In the genomic region with DNA sequence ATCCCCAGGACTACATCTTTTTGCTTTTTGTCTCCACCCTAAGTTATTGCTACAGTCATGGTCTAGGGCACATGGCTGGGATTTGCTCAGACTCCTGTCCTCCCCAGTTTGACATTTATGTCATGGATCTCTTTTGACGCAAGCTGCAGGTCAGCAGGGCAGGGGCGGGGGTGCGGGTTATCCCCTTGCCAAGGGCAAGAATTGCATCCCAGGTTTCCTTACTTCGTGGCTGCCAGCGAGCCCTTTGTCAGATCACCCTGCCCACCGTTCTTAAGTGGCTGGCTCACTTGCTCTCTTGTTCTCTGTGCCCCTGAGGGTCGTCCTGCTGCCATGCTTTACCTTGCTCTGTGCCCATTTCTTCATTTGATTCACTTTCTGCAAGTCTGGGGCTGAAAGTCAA, we compare ENCODE assay signal across 24 cellular contexts.
"Had no signal": no experiment of that assay in that cellular context is flagged by ENCODE, and none has a peak within 500 bp of the region (broad histone marks: within the 10 kb centered on the region; RNA-seq: fewer than 3 reads in every experiment).

No MANE protein-coding gene starts in this region.

- DNase-seq: cerebellar nuclear complex; colonic mucosa; dermis blood vessel endothelial cell; esophagus squamous epithelium; foreskin fibroblast; glutamatergic neuron; immature natural killer cell; left cardiac atrium; left ventricle myocardium inferior; lower lobe of right lung; midbrain; naive B cell; sigmoid colon; stimulated activated CD4-positive, alpha-beta T cell treated with anti-CD3 and anti-CD28 coated beads, Interleukin-12 subunit alpha, Interleukin-12 subunit beta, amount 100 ng/mL, for 4 hours; stimulated activated CD8-positive, alpha-beta memory T cell treated with anti-CD3 and anti-CD28 coated beads, Interleukin-4, amount 100 ng/mL, for 48 hours; transverse colon had no signal

- H3K4me1 ChIP-seq: colonic mucosa, esophagus squamous epithelium, lower lobe of right lung, transverse colon, vagina had no signal

- H3K27me3 Mint-ChIP-seq: memory B cell; stimulated activated memory B cell treated with anti-CD40 and anti-IgM and Interleukin-4, amounts not matched to agents 10 μg/mL and 1 μg/mL and 100 μg/mL, for 72 hours; stimulated activated naive CD8-positive, alpha-beta T cell treated with anti-CD3 and anti-CD28 coated beads, Interleukin-15, Interleukin-2, amounts not matched to agents 100 ng/mL and 50 ng/mL, for 24 hours had no signal

- H3K9me3 Mint-ChIP-seq: immature natural killer cell; memory B cell; naive B cell; stimulated activated memory B cell treated with anti-CD40 and anti-IgM and Interleukin-4, amounts not matched to agents 10 μg/mL and 1 μg/mL and 100 μg/mL, for 72 hours; stimulated activated naive CD8-positive, alpha-beta T cell treated with anti-CD3 and anti-CD28 coated beads, Interleukin-15, Interleukin-2, amounts not matched to agents 100 ng/mL and 50 ng/mL, for 24 hours had no signal

- H3K27ac Mint-ChIP-seq: immature natural killer cell; memory B cell; nephron; stimulated activated memory B cell treated with anti-CD40 and anti-IgM and Interleukin-4, amounts not matched to agents 10 μg/mL and 1 μg/mL and 100 μg/mL, for 72 hours; stimulated activated naive CD8-positive, alpha-beta T cell treated with anti-CD3 and anti-CD28 coated beads, Interleukin-15, Interleukin-2, amounts not matched to agents 100 ng/mL and 50 ng/mL, for 24 hours had no signal

- ATAC-seq: gastroesophageal sphincter; left cardiac atrium; lower lobe of right lung; stimulated activated memory B cell treated with anti-CD40 and anti-IgM and Interleukin-4, amounts not matched to agents 10 μg/mL and 1 μg/mL and 100 μg/mL, for 72 hours had no signal

- H3K4me3 Mint-ChIP-seq: immature natural killer cell; memory B cell; naive B cell; nephron; stimulated activated memory B cell treated with anti-CD40 and anti-IgM and Interleukin-4, amounts not matched to agents 10 μg/mL and 1 μg/mL and 100 μg/mL, for 72 hours; stimulated activated naive CD8-positive, alpha-beta T cell treated with anti-CD3 and anti-CD28 coated beads, Interleukin-15, Interleukin-2, amounts not matched to agents 100 ng/mL and 50 ng/mL, for 24 hours had no signal

- H3K4me1 Mint-ChIP-seq: immature natural killer cell, nephron had no signal

- H3K27me3 ChIP-seq: gastroesophageal sphincter, sigmoid colon, transverse colon, vagina had no signal

- H3K27ac ChIP-seq: colonic mucosa, esophagus squamous epithelium, gastroesophageal sphincter, left ventricle myocardium inferior, lower lobe of right lung, sigmoid colon, skin epidermis, thoracic aorta, transverse colon, vagina had no signal

- H3K36me3 ChIP-seq: colonic mucosa, transverse colon had no signal

- H3K9me3 ChIP-seq: colonic mucosa, esophagus squamous epithelium, gastroesophageal sphincter, left ventricle myocardium inferior, lower lobe of right lung, sigmoid colon, thoracic aorta, transverse colon, vagina had no signal

- H3K4me3 ChIP-seq: colonic mucosa, esophagus squamous epithelium, gastroesophageal sphincter, left ventricle myocardium inferior, lower lobe of right lung, sigmoid colon, skin epidermis, thoracic aorta, transverse colon, vagina had no signal
